30 cellular contexts compared by ENCODE assay signal in the genomic region with DNA sequence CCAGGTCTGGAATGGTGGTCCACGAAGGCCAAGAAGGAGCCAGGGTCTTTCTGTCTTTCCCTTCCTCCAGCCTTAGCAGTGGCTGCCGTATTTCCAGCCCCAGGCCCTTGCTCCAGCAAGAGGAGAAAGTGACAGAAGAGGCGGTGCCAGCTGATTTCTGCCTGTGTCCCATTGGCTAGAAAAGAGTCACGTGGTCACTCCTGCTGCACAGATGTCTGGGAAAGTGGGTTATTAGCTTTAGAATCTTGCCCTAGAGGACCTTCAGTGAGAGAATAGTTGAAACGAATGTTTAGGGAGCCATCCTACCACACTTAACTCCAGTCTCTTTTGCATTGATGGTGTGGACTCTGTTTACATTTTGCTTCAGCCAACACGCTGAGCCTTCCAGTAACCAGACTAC.
"Had no signal": no experiment of that assay in that cellular context is flagged by ENCODE, and none has a peak within 500 bp of the region (broad histone marks: within the 10 kb centered on the region; RNA-seq: fewer than 3 reads in every experiment).

No MANE protein-coding gene starts in this region.

- H3K4me2 ChIP-seq: hepatocyte, smooth muscle cell had no signal

- H3K27ac Mint-ChIP-seq: activated CD4-positive, alpha-beta memory T cell treated with anti-CD3 and anti-CD28 coated beads, Interleukin-2, amount 10 ng/mL, durations not matched to agents 7 days and 5 days; activated CD4-positive, alpha-beta T cell treated with anti-CD3 and anti-CD28 coated beads, Interleukin-2, amount 10 ng/mL, durations not matched to agents 7 days and 5 days; activated naive CD4-positive, alpha-beta T cell treated with anti-CD3 and anti-CD28 coated beads, Interleukin-2, amount 10 ng/mL, durations not matched to agents 7 days and 5 days; activated naive CD8-positive, alpha-beta T cell treated with anti-CD3 and anti-CD28 coated beads, Interleukin-2, amount 10 ng/mL, durations not matched to agents 7 days and 5 days; activated T-cell treated with anti-CD3 and anti-CD28 coated beads, Interleukin-2, amount 50 U/mL, for 24 hours; effector memory CD8-positive, alpha-beta T cell; mesothelial cell of epicardium; nephron progenitor cell; stimulated activated naive B cell treated with anti-CD40 and anti-IgM and Interleukin-4, amounts not matched to agents 10 μg/mL and 1 μg/mL and 100 μg/mL, for 72 hours had no signal

- DNase-seq: activated CD4-positive, alpha-beta memory T cell treated with anti-CD3 and anti-CD28 coated beads, Interleukin-2, amount 10 ng/mL, durations not matched to agents 7 days and 5 days; activated CD4-positive, alpha-beta T cell treated with anti-CD3 and anti-CD28 coated beads for 1 hour; activated CD4-positive, alpha-beta T cell treated with anti-CD3 and anti-CD28 coated beads, Interleukin-2, amount 10 ng/mL, durations not matched to agents 7 days and 5 days; activated CD8-positive, alpha-beta memory T cell treated with anti-CD3 and anti-CD28 coated beads, Interleukin-2, amount 50 U/mL, for 48 hours; activated gamma-delta T cell; activated naive CD4-positive, alpha-beta T cell treated with anti-CD3 and anti-CD28 coated beads, Interleukin-2, amount 10 ng/mL, durations not matched to agents 7 days and 5 days; activated naive CD8-positive, alpha-beta T cell treated with anti-CD3 and anti-CD28 coated beads, Interleukin-2, amount 10 ng/mL, durations not matched to agents 7 days and 5 days; activated T-cell treated with anti-CD3 and anti-CD28 coated beads, Interleukin-2, amount 50 U/mL, for 24 hours; caudate nucleus; cortex of kidney; effector memory CD8-positive, alpha-beta T cell; erythroblast; kidney; left colon; mammary epithelial cell; naive B cell; nephron progenitor cell; ovary; psoas muscle; stimulated activated CD4-positive, alpha-beta T cell treated with anti-CD3 and anti-CD28 coated beads, Interleukin-1b, Interleukin-23, amount 100 ng/mL, for 48 hours; stimulated activated naive B cell treated with anti-CD40 and anti-IgM and Interleukin-4, amounts not matched to agents 10 μg/mL and 1 μg/mL and 100 μg/mL, for 72 hours; stomach; T-helper 9 cell; tibial artery; upper lobe of right lung; WERI-Rb-1 had no signal

- H3K36me3 ChIP-seq: gastroesophageal sphincter, ovary, stomach, tibial artery, upper lobe of right lung, WERI-Rb-1 had no signal

- H3K27ac ChIP-seq: gastroesophageal sphincter, hepatocyte, ovary, psoas muscle, stomach, tibial artery, upper lobe of right lung, WERI-Rb-1 had no signal

- H3K4me3 Mint-ChIP-seq: activated CD4-positive, alpha-beta memory T cell treated with anti-CD3 and anti-CD28 coated beads, Interleukin-2, amount 10 ng/mL, durations not matched to agents 7 days and 5 days; activated CD4-positive, alpha-beta T cell treated with anti-CD3 and anti-CD28 coated beads, Interleukin-2, amount 10 ng/mL, durations not matched to agents 7 days and 5 days; activated naive CD4-positive, alpha-beta T cell treated with anti-CD3 and anti-CD28 coated beads, Interleukin-2, amount 10 ng/mL, durations not matched to agents 7 days and 5 days; activated naive CD8-positive, alpha-beta T cell treated with anti-CD3 and anti-CD28 coated beads, Interleukin-2, amount 10 ng/mL, durations not matched to agents 7 days and 5 days; activated T-cell treated with anti-CD3 and anti-CD28 coated beads, Interleukin-2, amount 50 U/mL, for 24 hours; effector memory CD8-positive, alpha-beta T cell; mesothelial cell of epicardium; naive B cell; nephron progenitor cell; stimulated activated naive B cell treated with anti-CD40 and anti-IgM and Interleukin-4, amounts not matched to agents 10 μg/mL and 1 μg/mL and 100 μg/mL, for 72 hours had no signal

- H3K27me3 ChIP-seq: gastroesophageal sphincter, hepatocyte, ovary, stomach, tibial artery, upper lobe of right lung had no signal

- ATAC-seq: effector memory CD8-positive, alpha-beta T cell; gastroesophageal sphincter; left colon; psoas muscle; stimulated activated naive B cell treated with anti-CD40 and anti-IgM and Interleukin-4, amounts not matched to agents 10 μg/mL and 1 μg/mL and 100 μg/mL, for 72 hours; upper lobe of right lung had no signal

- H3K79me2 ChIP-seq: hepatocyte had no signal

- H3K4me1 Mint-ChIP-seq: mesothelial cell of epicardium, nephron progenitor cell had no signal

- H3K27me3 Mint-ChIP-seq: activated CD4-positive, alpha-beta memory T cell treated with anti-CD3 and anti-CD28 coated beads, Interleukin-2, amount 10 ng/mL, durations not matched to agents 7 days and 5 days; activated CD4-positive, alpha-beta T cell treated with anti-CD3 and anti-CD28 coated beads, Interleukin-2, amount 10 ng/mL, durations not matched to agents 7 days and 5 days; activated naive CD8-positive, alpha-beta T cell treated with anti-CD3 and anti-CD28 coated beads, Interleukin-2, amount 10 ng/mL, durations not matched to agents 7 days and 5 days; activated T-cell treated with anti-CD3 and anti-CD28 coated beads, Interleukin-2, amount 50 U/mL, for 24 hours; effector memory CD8-positive, alpha-beta T cell; naive B cell; stimulated activated naive B cell treated with anti-CD40 and anti-IgM and Interleukin-4, amounts not matched to agents 10 μg/mL and 1 μg/mL and 100 μg/mL, for 72 hours had no signal

- H3K9me3 ChIP-seq: gastroesophageal sphincter, ovary, psoas muscle, stomach, tibial artery, upper lobe of right lung had no signal

- H3K4me3 ChIP-seq: gastroesophageal sphincter, hepatocyte, ovary, psoas muscle, smooth muscle cell, stomach, tibial artery, upper lobe of right lung had no signal

- H3K9me3 Mint-ChIP-seq: activated CD4-positive, alpha-beta memory T cell treated with anti-CD3 and anti-CD28 coated beads, Interleukin-2, amount 10 ng/mL, durations not matched to agents 7 days and 5 days; activated CD4-positive, alpha-beta T cell treated with anti-CD3 and anti-CD28 coated beads, Interleukin-2, amount 10 ng/mL, durations not matched to agents 7 days and 5 days; activated naive CD4-positive, alpha-beta T cell treated with anti-CD3 and anti-CD28 coated beads, Interleukin-2, amount 10 ng/mL, durations not matched to agents 7 days and 5 days; activated naive CD8-positive, alpha-beta T cell treated with anti-CD3 and anti-CD28 coated beads, Interleukin-2, amount 10 ng/mL, durations not matched to agents 7 days and 5 days; activated T-cell treated with anti-CD3 and anti-CD28 coated beads, Interleukin-2, amount 50 U/mL, for 24 hours; effector memory CD8-positive, alpha-beta T cell; stimulated activated naive B cell treated with anti-CD40 and anti-IgM and Interleukin-4, amounts not matched to agents 10 μg/mL and 1 μg/mL and 100 μg/mL, for 72 hours had no signal

- H3K36me3 Mint-ChIP-seq: activated naive CD8-positive, alpha-beta T cell treated with anti-CD3 and anti-CD28 coated beads, Interleukin-2, amount 10 ng/mL, durations not matched to agents 7 days and 5 days; mesothelial cell of epicardium; naive B cell; stimulated activated naive B cell treated with anti-CD40 and anti-IgM and Interleukin-4, amounts not matched to agents 10 μg/mL and 1 μg/mL and 100 μg/mL, for 72 hours had no signal

- H3K4me1 ChIP-seq: gastroesophageal sphincter, psoas muscle, stomach, tibial artery, upper lobe of right lung had no signal
